1 cellular context compared by ENCODE assay signal in genomic region chr6:106360410-106360988, GRCh38.
TF ChIP-seq lines count a peak whose summit lies in the region.

Gene CRYBG1 (plus strand): TSS chr6:106360717. CDS start chr6:106360909, 192 bp downstream.

TF ChIP-seq in WTC11, 78 proteins besides CTCF, POLR2A, EP300 and RAD21 (continued from another document):
- no peak; the same call in 1 of the 2 replicates for TF ChIP-seq RELA (CRISPR knock-in tag; IDR thresholded peaks at IDR 0.05; ENCODE audit: borderline replicate concordance)
- 0 out of 2 replicates have a peak, but pooled peaks have one; percentile 43 for TF ChIP-seq NFATC4 (CRISPR knock-in tag; IDR thresholded peaks at IDR 0.05)
- no peak for TF ChIP-seq AFF4 (CRISPR knock-in tag; IDR thresholded peaks at IDR 0.05; ENCODE audit: borderline replicate concordance)
- TF ChIP-seq ZMAT4 (CRISPR knock-in tag; IDR thresholded peaks at IDR 0.05) = no peak
- TF ChIP-seq TP53 (CRISPR knock-in tag; IDR thresholded peaks at IDR 0.05) = 0 out of 2 replicates have a peak, but pooled peaks have one; percentile 63
- TF ChIP-seq, protein P1, sequence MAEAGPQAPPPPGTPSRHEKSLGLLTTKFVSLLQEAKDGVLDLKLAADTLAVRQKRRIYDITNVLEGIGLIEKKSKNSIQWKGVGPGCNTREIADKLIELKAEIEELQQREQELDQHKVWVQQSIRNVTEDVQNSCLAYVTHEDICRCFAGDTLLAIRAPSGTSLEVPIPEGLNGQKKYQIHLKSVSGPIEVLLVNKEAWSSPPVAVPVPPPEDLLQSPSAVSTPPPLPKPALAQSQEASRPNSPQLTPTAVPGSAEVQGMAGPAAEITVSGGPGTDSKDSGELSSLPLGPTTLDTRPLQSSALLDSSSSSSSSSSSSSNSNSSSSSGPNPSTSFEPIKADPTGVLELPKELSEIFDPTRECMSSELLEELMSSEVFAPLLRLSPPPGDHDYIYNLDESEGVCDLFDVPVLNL (CRISPR knock-in tag; IDR thresholded peaks at IDR 0.05; ENCODE audit: borderline replicate concordance, low read depth) = no peak
- TF ChIP-seq, protein P2, sequence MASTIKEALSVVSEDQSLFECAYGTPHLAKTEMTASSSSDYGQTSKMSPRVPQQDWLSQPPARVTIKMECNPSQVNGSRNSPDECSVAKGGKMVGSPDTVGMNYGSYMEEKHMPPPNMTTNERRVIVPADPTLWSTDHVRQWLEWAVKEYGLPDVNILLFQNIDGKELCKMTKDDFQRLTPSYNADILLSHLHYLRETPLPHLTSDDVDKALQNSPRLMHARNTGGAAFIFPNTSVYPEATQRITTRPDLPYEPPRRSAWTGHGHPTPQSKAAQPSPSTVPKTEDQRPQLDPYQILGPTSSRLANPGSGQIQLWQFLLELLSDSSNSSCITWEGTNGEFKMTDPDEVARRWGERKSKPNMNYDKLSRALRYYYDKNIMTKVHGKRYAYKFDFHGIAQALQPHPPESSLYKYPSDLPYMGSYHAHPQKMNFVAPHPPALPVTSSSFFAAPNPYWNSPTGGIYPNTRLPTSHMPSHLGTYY (CRISPR knock-in tag; IDR thresholded peaks at IDR 0.05) = peak; percentile 55; the same call in 1 of the 2 replicates
- 0 out of 2 replicates have a peak, but pooled peaks have one; percentile 47 for TF ChIP-seq JUN (CRISPR knock-in tag; IDR thresholded peaks at IDR 0.05)
